ENCODE assay signal across 1 cellular context in genomic region chr9:136264803-136265405, GRCh38.
TF ChIP-seq lines count a peak whose summit lies in the region.

No MANE protein-coding gene starts in this region.

TF ChIP-seq in K562, 482 proteins besides CTCF, POLR2A, EP300 and RAD21:
- TF ChIP-seq RBM34 (IDR thresholded peaks at IDR 0.05; ENCODE audit: borderline replicate concordance, insufficient read depth, low read length) (no peak), ZNF121 (CRISPR knock-in tag; conservative IDR thresholded peaks at IDR 0.05) (peak; percentile 59), GABPB2 (CRISPR knock-in tag; conservative IDR thresholded peaks at IDR 0.05) (no peak), MTA1 (IDR thresholded peaks at IDR 0.05; ENCODE audit: borderline replicate concordance) (no peak), PCBP2 (IDR thresholded peaks at IDR 0.05; ENCODE audit: low read depth, low read length, poor library complexity, severe bottlenecking) (no peak), HNRNPL (IDR thresholded peaks at IDR 0.05; ENCODE audit: low read depth, low read length) (no peak)
